Comparison of ENCODE assay signal across 23 cellular contexts in the genomic region with DNA sequence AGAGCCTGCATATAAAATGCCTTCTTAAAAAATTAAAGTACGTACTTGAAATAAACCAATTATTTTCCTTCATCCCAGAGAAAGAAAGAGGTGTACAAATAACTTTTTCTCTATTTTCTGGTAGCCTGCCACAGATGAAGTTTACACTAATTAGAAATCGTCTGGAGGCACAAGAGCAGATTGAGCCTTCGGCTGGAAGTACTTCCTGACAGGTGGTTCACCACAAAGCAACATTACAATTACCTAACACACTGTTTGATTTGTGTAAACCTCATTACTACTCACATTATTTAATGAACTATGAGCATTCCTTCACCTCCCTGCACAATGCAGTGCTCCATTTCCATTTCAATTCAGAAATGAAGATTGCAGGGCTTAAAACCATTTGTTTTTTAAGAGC.
DNase-seq lines count a peak whose midpoint lies in the region; ATAC-seq and TF ChIP-seq lines count a peak whose summit lies in the region.
"Had no signal": no experiment of that assay in that cellular context is flagged by ENCODE, and none has a peak within 500 bp of the region (broad histone marks: within the 10 kb centered on the region; RNA-seq: fewer than 3 reads in every experiment).

No MANE protein-coding gene starts in this region.

- no peak for TF ChIP-seq CTCF in WERI-Rb-1 (IDR thresholded peaks at IDR 0.05; ENCODE audit: low read depth, low read length)

- H3K36me3 ChIP-seq in WERI-Rb-1, result no peaks in the 10 kb centered on the region
- H3K36me3 ChIP-seq: BLaER1, gastrocnemius medialis, left lung had no signal

- DNase-seq in DMS 273 treated with DMSO at 0.1 percent for 48 hours (lab: John Stamatoyannopoulos, UW) (peak; percentile 2), NCI-H146 (lab: John Stamatoyannopoulos, UW) (peak; percentile 81), NCI-H446 treated with DMSO at 0.1 percent for 48 hours (lab: John Stamatoyannopoulos, UW) (peak; percentile 49), WERI-Rb-1 (peak; percentile 32), left colon (no peak), ureter (ENCODE audit: low spot score) (no peak)
- DNase-seq: activated CD8-positive, alpha-beta memory T cell treated with anti-CD3 and anti-CD28 coated beads, Interleukin-2, amount 50 U/mL, for 4 hours; anterior cingulate cortex; Caco-2; cortex of kidney; gastrocnemius medialis; GM23248; left lung; mesendoderm; naive B cell; NCI-H1436; nucleus accumbens; OCI-M1; small intestine; stimulated activated CD4-positive, alpha-beta T cell treated with anti-CD3 and anti-CD28 coated beads, Interleukin-2, amount 100 ng/mL, for 24 hours had no signal

- no peaks in the 10 kb centered on the region for H3K9me3 ChIP-seq in WERI-Rb-1 (ENCODE audit: severe bottlenecking)
- H3K9me3 ChIP-seq: BLaER1, gastrocnemius medialis had no signal

- no peaks in the 10 kb centered on the region for H3K27me3 ChIP-seq in WERI-Rb-1 (ENCODE audit: insufficient read depth, low read depth, severe bottlenecking)
- H3K27me3 ChIP-seq: BLaER1, gastrocnemius medialis, hepatocyte, left lung had no signal

- peak overlapping the region; percentile 82 for H3K27ac ChIP-seq in WERI-Rb-1
- H3K27ac ChIP-seq: BLaER1, gastrocnemius medialis, GM23248, hepatocyte, left lung had no signal

- H3K4me3 ChIP-seq in WERI-Rb-1 (ENCODE audit: low read depth, low read length), result peak overlapping the region; percentile 42
- H3K4me3 ChIP-seq: BLaER1, gastrocnemius medialis, GM23248, hepatocyte, left lung had no signal

- intact Hi-C loops in left colon (cut with DNase I, micrococcal nuclease), result no loop called here

- ATAC-seq in left colon (no peak), GM21528 (IDR thresholded peaks at IDR 0.05; ENCODE audit: low FRiP score, unreplicated experiment) (no peak)
- ATAC-seq: gastrocnemius medialis, left lung had no signal

Comparison
In these comparisons a context has a peak if more than half of its experiments do, and no peak if none do; other contexts are left out.
1. DNase-seq: peak in DMS 273 treated with DMSO at 0.1 percent for 48 hours (single experiment), NCI-H146 (single experiment), NCI-H446 treated with DMSO at 0.1 percent for 48 hours (single experiment) and WERI-Rb-1 (single experiment); none in left colon (0 of 2) and ureter (single experiment).